ENCODE assay signal across 9 cellular contexts in genomic region chr6:158046201-158047119, GRCh38.
DNase-seq lines count a peak whose midpoint lies in the region; ATAC-seq and TF ChIP-seq lines count a peak whose summit lies in the region.
"Had no signal": no experiment of that assay in that cellular context is flagged by ENCODE, and none has a peak within 500 bp of the region (broad histone marks: within the 10 kb centered on the region; RNA-seq: fewer than 3 reads in every experiment).

No MANE protein-coding gene starts in this region.

- H3K27me3 ChIP-seq in CD4-positive, alpha-beta memory T cell (ENCODE audit: insufficient read depth, low read length) = no peaks in the 10 kb centered on the region

- peak overlapping the region in 6 of 7 donors; percentile 7 to 87 (median 81) for H3K27ac Mint-ChIP-seq in CD4-positive, alpha-beta memory T cell
- peak overlapping the region; percentile 89 for H3K27ac Mint-ChIP-seq in activated naive CD8-positive, alpha-beta T cell
- peak overlapping the region; percentile 88 to 93 for H3K27ac Mint-ChIP-seq in natural killer cell treated with Interleukin-12 subunit alpha and Interleukin-12 subunit beta and Interleukin-15 and Interleukin-18, amount 100 ng/mL, for 72 hours

- ATAC-seq in GM21529 (IDR thresholded peaks at IDR 0.05; ENCODE audit: unreplicated experiment) (peak; percentile 51), GM18909 (IDR thresholded peaks at IDR 0.05; ENCODE audit: poor library complexity, unreplicated experiment) (no peak)
- ATAC-seq in natural killer cell treated with Interleukin-12 subunit alpha and Interleukin-12 subunit beta and Interleukin-15 and Interleukin-18, amount 100 ng/mL, for 72 hours = peak; percentile 43 to 55

- H3K27me3 Mint-ChIP-seq in CD4-positive, alpha-beta memory T cell = no peaks in the 10 kb centered on the region
- H3K27me3 Mint-ChIP-seq in activated naive CD8-positive, alpha-beta T cell = no peaks in the 10 kb centered on the region
- no peaks in the 10 kb centered on the region for H3K27me3 Mint-ChIP-seq in natural killer cell treated with Interleukin-12 subunit alpha and Interleukin-12 subunit beta and Interleukin-15 and Interleukin-18, amount 100 ng/mL, for 72 hours

- DNase-seq in CD4-positive, alpha-beta memory T cell = no peak
- DNase-seq in natural killer cell treated with Interleukin-12 subunit alpha and Interleukin-12 subunit beta and Interleukin-15 and Interleukin-18, amount 100 ng/mL, for 72 hours (ENCODE audit: low spot score) = no peak
- DNase-seq in NCI-H2171 (lab: John Stamatoyannopoulos, UW) (no peak), foreskin fibroblast (no peak)
- DNase-seq in stimulated activated CD8-positive, alpha-beta memory T cell treated with anti-CD3 and anti-CD28 coated beads, Interleukin-4, amount 100 ng/mL, for 48 hours = no peak

- POLR2A ChIA-PET in CD4-positive, alpha-beta memory T cell (lab: Charles Lee; ENCODE audit: partially characterized antibody) = interaction anchor here (1.7 to 2.0 kb wide), 2 partner anchors 11 to 20 kb away, joined by 5 to 8 read pairs; no protein-coding TSS in a partner anchor

- peaks cover 7 to 29% (median 21%) of the 10 kb centered on the region in 4 donors for H3K4me1 Mint-ChIP-seq in CD4-positive, alpha-beta memory T cell
- peaks cover 39% of the 10 kb centered on the region for H3K4me1 Mint-ChIP-seq in activated naive CD8-positive, alpha-beta T cell (ENCODE audit: low read depth)
- H3K4me1 Mint-ChIP-seq in natural killer cell treated with Interleukin-12 subunit alpha and Interleukin-12 subunit beta and Interleukin-15 and Interleukin-18, amount 100 ng/mL, for 72 hours (ENCODE audit: low read depth in 2 of 2) = peaks cover 38 to 41% of the 10 kb centered on the region in 2 donors

- H3K4me1 ChIP-seq in CD4-positive, alpha-beta memory T cell (ENCODE audit: insufficient read depth, low read length) = peaks cover 13% of the 10 kb centered on the region

- CTCF ChIA-PET in CD4-positive, alpha-beta memory T cell (lab: Charles Lee; ENCODE audit: partially characterized antibody) = interaction anchor here (1.6 to 5.1 kb wide), 2 partner anchors 20 to 64 kb away, joined by 3 to 32 read pairs; partner anchors contain the start of gene SYNJ2

- no peak overlapping the region for H3K4me3 ChIP-seq in CD4-positive, alpha-beta memory T cell (ENCODE audit: low read length in 2 of 2)
- no peak overlapping the region for H3K4me3 ChIP-seq in foreskin fibroblast (ENCODE audit: low read depth in 1 of 2, low read length in 2 of 2)
- H3K4me3 ChIP-seq: skin epidermis had no signal

- no peaks in the 10 kb centered on the region for H3K9me3 ChIP-seq in CD4-positive, alpha-beta memory T cell (ENCODE audit: control insufficient read depth in 1 of 2, low read length in 2 of 2)

- H3K36me3 Mint-ChIP-seq in CD4-positive, alpha-beta memory T cell = peaks cover 47 to 49% of the 10 kb centered on the region in 2 donors
- peaks cover 14% of the 10 kb centered on the region for H3K36me3 Mint-ChIP-seq in activated naive CD8-positive, alpha-beta T cell
- H3K36me3 Mint-ChIP-seq in natural killer cell treated with Interleukin-12 subunit alpha and Interleukin-12 subunit beta and Interleukin-15 and Interleukin-18, amount 100 ng/mL, for 72 hours = peaks cover 7% of the 10 kb centered on the region

- no peaks in the 10 kb centered on the region for H3K9me3 Mint-ChIP-seq in CD4-positive, alpha-beta memory T cell
- no peaks in the 10 kb centered on the region for H3K9me3 Mint-ChIP-seq in activated naive CD8-positive, alpha-beta T cell (ENCODE audit: low read depth)
- no peaks in the 10 kb centered on the region for H3K9me3 Mint-ChIP-seq in natural killer cell treated with Interleukin-12 subunit alpha and Interleukin-12 subunit beta and Interleukin-15 and Interleukin-18, amount 100 ng/mL, for 72 hours

- H3K36me3 ChIP-seq in CD4-positive, alpha-beta memory T cell (ENCODE audit: insufficient read depth, low read length) = peaks cover 16% of the 10 kb centered on the region

- intact Hi-C loops in CD4-positive, alpha-beta memory T cell (cut with micrococcal nuclease) = no loop called here

- no peak overlapping the region for H3K27ac ChIP-seq in CD4-positive, alpha-beta memory T cell (ENCODE audit: low read depth, low read length)

- no peak for TF ChIP-seq CTCF in foreskin fibroblast (IDR thresholded peaks at IDR 0.05; ENCODE audit: low read depth, low read length)

- H3K4me3 Mint-ChIP-seq in CD4-positive, alpha-beta memory T cell = peak overlapping the region in 5 of 8 donors; percentile 8 to 71 (median 13)
- H3K4me3 Mint-ChIP-seq in activated naive CD8-positive, alpha-beta T cell = peak overlapping the region; percentile 66
- peak overlapping the region; percentile 79 for H3K4me3 Mint-ChIP-seq in natural killer cell treated with Interleukin-12 subunit alpha and Interleukin-12 subunit beta and Interleukin-15 and Interleukin-18, amount 100 ng/mL, for 72 hours

Comparison
In these comparisons a context has a peak if more than half of its experiments do, and no peak if none do; other contexts are left out.
1. H3K4me3 Mint-ChIP-seq: peak in every context shown above with its lines; median percentile 79 in natural killer cell treated with Interleukin-12 subunit alpha and Interleukin-12 subunit beta and Interleukin-15 and Interleukin-18, amount 100 ng/mL, for 72 hours; 66 in activated naive CD8-positive, alpha-beta T cell; 13 in CD4-positive, alpha-beta memory T cell.